ENCODE assay signal across 13 cellular contexts in genomic region chr1:201026234-201026633, GRCh38. TPM values are rescaled to one million over a fixed set of nuclear protein-coding genes. Genes with fewer than 3 reads are reported as not detected.
DNase-seq lines count a peak whose midpoint lies in the region; ATAC-seq, FAIRE-seq and TF ChIP-seq lines count a peak whose summit lies in the region.
"Had no signal": no experiment of that assay in that cellular context is flagged by ENCODE, and none has a peak within 500 bp of the region (broad histone marks: within the 10 kb centered on the region; RNA-seq: fewer than 3 reads in every experiment).

No MANE protein-coding gene starts in this region.

- peak overlapping the region; percentile 22 for H3K27ac ChIP-seq in GM12878 (ENCODE audit: control insufficient read depth, insufficient read depth)

- peaks cover 50% of the 10 kb centered on the region for H3K4me1 Mint-ChIP-seq in activated CD8-positive, alpha-beta memory T cell treated with anti-CD3 and anti-CD28 coated beads, Interleukin-2, amount 10 ng/mL, durations not matched to agents 7 days and 5 days
- peaks cover 51% of the 10 kb centered on the region for H3K4me1 Mint-ChIP-seq in stimulated activated memory B cell treated with anti-CD40 and anti-IgM and Interleukin-4, amounts not matched to agents 10 μg/mL and 1 μg/mL and 100 μg/mL, for 72 hours
- H3K4me1 Mint-ChIP-seq in immature natural killer cell: peaks cover 22 to 30% of the 10 kb centered on the region in 2 donors

- TF ChIP-seq RAD21 in GM12878 (IDR thresholded peaks at IDR 0.05; ENCODE audit: insufficient read depth, low read depth, low read length): no peak

- POLR2A ChIA-PET in GM12878 (lab: Charles Lee): interaction anchor here (1.0 to 2.6 kb wide), 13 partner anchors 8 to 404 kb away, joined by 3 to 26 read pairs (median 5); partner anchors contain the start of gene DDX59

- peak overlapping the region; percentile 69 for H3K4me3 Mint-ChIP-seq in activated CD8-positive, alpha-beta memory T cell treated with anti-CD3 and anti-CD28 coated beads, Interleukin-2, amount 10 ng/mL, durations not matched to agents 7 days and 5 days
- H3K4me3 Mint-ChIP-seq in stimulated activated memory B cell treated with anti-CD40 and anti-IgM and Interleukin-4, amounts not matched to agents 10 μg/mL and 1 μg/mL and 100 μg/mL, for 72 hours: no peak overlapping the region
- H3K4me3 Mint-ChIP-seq in immature natural killer cell: no peak overlapping the region
- H3K4me3 Mint-ChIP-seq: effector memory CD8-positive, alpha-beta T cell had no signal

- CTCF ChIA-PET in activated CD8-positive, alpha-beta memory T cell treated with anti-CD3 and anti-CD28 coated beads, Interleukin-2, amount 10 ng/mL, durations not matched to agents 7 days and 5 days (lab: Charles Lee): interaction anchor here (0.6 to 11.9 kb wide), 13 partner anchors 9 to 405 kb away, joined by 3 to 146 read pairs (median 5); no protein-coding TSS in a partner anchor
- CTCF ChIA-PET in GM12878 (lab: Yijun Ruan, JAX): interaction anchor here (0.6 to 16.7 kb wide), 18 partner anchors 11 to 464 kb away, joined by 3 to 250 read pairs (median 7); no protein-coding TSS in a partner anchor

- in situ Hi-C loops in GM12878 (cut with MboI) (no loop called here), ACHN (cut with HindIII; ENCODE audit: low pct_ligation_motif_present, low pct_unique_long_range_greater_than_20kb, low sequenced_read_pairs) (no loop called here)

- H3K9me3 Mint-ChIP-seq in activated CD8-positive, alpha-beta memory T cell treated with anti-CD3 and anti-CD28 coated beads, Interleukin-2, amount 10 ng/mL, durations not matched to agents 7 days and 5 days (ENCODE audit: low read depth): no peaks in the 10 kb centered on the region
- no peaks in the 10 kb centered on the region for H3K9me3 Mint-ChIP-seq in stimulated activated memory B cell treated with anti-CD40 and anti-IgM and Interleukin-4, amounts not matched to agents 10 μg/mL and 1 μg/mL and 100 μg/mL, for 72 hours
- H3K9me3 Mint-ChIP-seq in immature natural killer cell: no peaks in the 10 kb centered on the region
- H3K9me3 Mint-ChIP-seq: effector memory CD8-positive, alpha-beta T cell had no signal

- H2AFZ ChIP-seq in GM12878 (ENCODE audit: control insufficient read depth, low read depth, low read length): no peak overlapping the region

- intact Hi-C loops in GM12878 (cut with micrococcal nuclease; ENCODE audit: unreplicated experiment): no loop called here

- TF ChIP-seq CTCF in NB4 (IDR thresholded peaks at IDR 0.05; ENCODE audit: low read depth, low read length): no peak
- TF ChIP-seq CTCF in GM12878 (IDR thresholded peaks at IDR 0.05 in 2 of 3, conservative IDR thresholded peaks at IDR 0.05 in 1 of 3; ENCODE audit: control insufficient read depth in 2 of 3, extremely low read depth in 1 of 3, insufficient read depth in 1 of 3, low read depth in 3 of 3, low read length in 3 of 3): no peak

- peak overlapping the region; percentile 23 for H3K4me2 ChIP-seq in GM12878 (ENCODE audit: control insufficient read depth, insufficient read depth)

- 17% methylated on average over 3 of the region's 3 CpGs for WGBS in GM12878 (ENCODE audit: insufficient coverage, insufficient replicate concordance, low lambda C conversion rate, missing lambda C conversion rate)

- FAIRE-seq in GM12878 (lab: Jason Lieb, UNC): no peak

- RAD21 ChIA-PET in GM12878 (lab: Charles Lee; ENCODE audit: unreplicated experiment): interaction anchor here (0.7 to 15.8 kb wide), 14 partner anchors 10 to 467 kb away, joined by 3 to 239 read pairs (median 5); no protein-coding TSS in a partner anchor

- H3K4me3 ChIP-seq in NB4 (ENCODE audit: low read depth, low read length) (peak overlapping the region; percentile 16), GM12878 (no peak overlapping the region)
- H3K4me3 ChIP-seq: adrenal gland, skin epidermis had no signal

- no peaks in the 10 kb centered on the region for H4K20me1 ChIP-seq in GM12878 (ENCODE audit: control insufficient read depth, insufficient read depth)

- ATAC-seq in activated CD8-positive, alpha-beta memory T cell treated with anti-CD3 and anti-CD28 coated beads, Interleukin-2, amount 10 ng/mL, durations not matched to agents 7 days and 5 days: no peak
- ATAC-seq in GM12878 (no peak), SK-N-SH treated with all-trans-retinoic acid at 6 μM for 48 hours (no peak)
- ATAC-seq in stimulated activated memory B cell treated with anti-CD40 and anti-IgM and Interleukin-4, amounts not matched to agents 10 μg/mL and 1 μg/mL and 100 μg/mL, for 72 hours: no peak
- ATAC-seq: effector memory CD8-positive, alpha-beta T cell had no signal

- H3K27me3 Mint-ChIP-seq in activated CD8-positive, alpha-beta memory T cell treated with anti-CD3 and anti-CD28 coated beads, Interleukin-2, amount 10 ng/mL, durations not matched to agents 7 days and 5 days: no peaks in the 10 kb centered on the region
- no peaks in the 10 kb centered on the region for H3K27me3 Mint-ChIP-seq in stimulated activated memory B cell treated with anti-CD40 and anti-IgM and Interleukin-4, amounts not matched to agents 10 μg/mL and 1 μg/mL and 100 μg/mL, for 72 hours
- peaks cover 0 to 18% (median 5%) of the 10 kb centered on the region in 3 donors for H3K27me3 Mint-ChIP-seq in immature natural killer cell (ENCODE audit: low read depth in 3 of 3)
- H3K27me3 Mint-ChIP-seq: effector memory CD8-positive, alpha-beta T cell had no signal

- H3K4me1 ChIP-seq in GM12878 (ENCODE audit: control insufficient read depth, insufficient read depth, low read length): peaks cover 55% of the 10 kb centered on the region

- H3K36me3 ChIP-seq in GM12878 (ENCODE audit: control insufficient read depth in 2 of 2, insufficient read depth in 2 of 2, low read length in 1 of 2): no peaks in the 10 kb centered on the region
- H3K36me3 ChIP-seq: adrenal gland had no signal

- H3K9ac ChIP-seq in GM12878 (ENCODE audit: control insufficient read depth, insufficient read depth, low read length): no peak overlapping the region

- peaks cover 19% of the 10 kb centered on the region for H3K36me3 Mint-ChIP-seq in activated CD8-positive, alpha-beta memory T cell treated with anti-CD3 and anti-CD28 coated beads, Interleukin-2, amount 10 ng/mL, durations not matched to agents 7 days and 5 days
- no peaks in the 10 kb centered on the region for H3K36me3 Mint-ChIP-seq in stimulated activated memory B cell treated with anti-CD40 and anti-IgM and Interleukin-4, amounts not matched to agents 10 μg/mL and 1 μg/mL and 100 μg/mL, for 72 hours
- no peaks in the 10 kb centered on the region for H3K36me3 Mint-ChIP-seq in immature natural killer cell

- no peak for DNase-seq in activated CD8-positive, alpha-beta memory T cell treated with anti-CD3 and anti-CD28 coated beads, Interleukin-2, amount 10 ng/mL, durations not matched to agents 7 days and 5 days
- no peak for DNase-seq in activated CD8-positive, alpha-beta memory T cell treated with anti-CD3 and anti-CD28 coated beads for 24 hours
- DNase-seq in NB4 (ENCODE audit: low read depth): peak; percentile 46
- no peak for DNase-seq in GM12878 (ENCODE audit: low read depth, low spot score)
- DNase-seq in immature natural killer cell: no peak
- DNase-seq in ACHN: no peak
- DNase-seq: effector memory CD8-positive, alpha-beta T cell; NCI-H1694; NCI-H774 had no signal

- TF ChIP-seq POLR2A in NB4 (IDR thresholded peaks at IDR 0.05; ENCODE audit: extremely low read depth, insufficient read length) (no peak), GM12878 (IDR thresholded peaks at IDR 0.05; ENCODE audit: low read depth, low read length) (no peak)

- peak overlapping the region; percentile 84 for H3K27ac Mint-ChIP-seq in activated CD8-positive, alpha-beta memory T cell treated with anti-CD3 and anti-CD28 coated beads, Interleukin-2, amount 10 ng/mL, durations not matched to agents 7 days and 5 days
- H3K27ac Mint-ChIP-seq in stimulated activated memory B cell treated with anti-CD40 and anti-IgM and Interleukin-4, amounts not matched to agents 10 μg/mL and 1 μg/mL and 100 μg/mL, for 72 hours: peak overlapping the region; percentile 56
- no peak overlapping the region for H3K27ac Mint-ChIP-seq in immature natural killer cell

- SMC1A ChIA-PET in GM12878 (lab: Charles Lee; ENCODE audit: uncharacterized antibody, unreplicated experiment): interaction anchor here (0.7 to 10.3 kb wide), 21 partner anchors 8 to 405 kb away, joined by 3 to 91 read pairs (median 4); no protein-coding TSS in a partner anchor

- TF ChIP-seq EP300 in GM12878 (IDR thresholded peaks at IDR 0.05; ENCODE audit: borderline replicate concordance in 1 of 2, control insufficient read depth in 1 of 2, low read depth in 2 of 2, low read length in 2 of 2): no peak

- no peaks in the 10 kb centered on the region for H3K9me3 ChIP-seq in GM12878 (replicated peaks; ENCODE audit: control insufficient read depth, insufficient read depth, low read length)
- H3K9me3 ChIP-seq: adrenal gland had no signal

- H3K27me3 ChIP-seq in GM12878 (replicated peaks in 1 of 2; ENCODE audit: control insufficient read depth in 2 of 2, insufficient read depth in 2 of 2, low read length in 1 of 2): no peaks in the 10 kb centered on the region
- H3K27me3 ChIP-seq: adrenal gland had no signal

- BruUV-seq in GM12878 (replicated peaks; lab: Mats Ljungman, UMichigan): no TSS peak

- peaks cover 20% of the 10 kb centered on the region for H3K79me2 ChIP-seq in GM12878 (ENCODE audit: control insufficient read depth, insufficient read depth, low read length)

TF ChIP-seq in SK-N-SH treated with all-trans-retinoic acid at 6 μM for 48 hours, 23 proteins besides CTCF, POLR2A, EP300 and RAD21 (continues in another document):
- no peak for TF ChIP-seq ZFP30 (CRISPR knock-in tag; IDR thresholded peaks at IDR 0.05)
- TF ChIP-seq ARNTL (CRISPR knock-in tag; IDR thresholded peaks at IDR 0.05; ENCODE audit: borderline replicate concordance, low read depth): no peak

RNA-seq across cellular contexts. Expression of gene KIF21B, which starts 2.7 kb away (rescaled TPM):
- 100 to 1,000 TPM; 102 to 155 TPM for total RNA-seq in activated CD8-positive, alpha-beta memory T cell treated with anti-CD3 and anti-CD28 coated beads, Interleukin-2, amount 10 ng/mL, durations not matched to agents 7 days and 5 days
- total RNA-seq in GM12878 (2013; cell fraction: nucleolus; rRNA removed): 52.3 and 59.4 TPM in 2 replicates
- total RNA-seq in GM12878 (2014; rRNA removed) (22.2 and 24.9 TPM in 2 replicates), GM12878 (2014; rRNA removed; fragmentation: Illumina TruSeq; extraction: Trizol) (13.5 and 16.1 TPM in 2 replicates), GM12878 (2021) (44.4 and 47.7 TPM in 2 replicates)
- polyA plus RNA-seq in GM12878 (2011; ENCODE audit: low read depth): 4.4 TPM
- polyA plus RNA-seq in GM12878 (2011; rRNA removed) (6.2 and 9.2 TPM in 2 replicates), GM12878 (2014; fragmentation: Illumina TruSeq; extraction: Trizol) (13.1 and 24.3 TPM in 2 replicates), GM12878 (2014; fragmentation: Nextera tagmentation; extraction: Ambion mirVana) (1 to 10 TPM; 2.3 to 2.9 TPM), GM12878 (2014; rRNA removed) (33.3 and 36.8 TPM in 2 replicates), GM12878 (2016; fragmentation: Nextera tagmentation; extraction: Ambion mirVana) (1 to 10 TPM; 4.4 to 5.2 TPM), immature natural killer cell (1 to 10 TPM; 1.6 to 9.1 (median 2.9) TPM)
- polyA plus RNA-seq in GM12878 (2011; cell fraction: cytosol; rRNA removed): 14.5 and 16.7 TPM in 2 replicates
- 55.4 and 74.8 TPM in 2 replicates for polyA plus RNA-seq in GM12878 (2011; cell fraction: nucleus; rRNA removed)
- 8.4 and 9.0 TPM in 2 replicates for polyA plus RNA-seq in GM12878 (2012)
- polyA minus RNA-seq in GM12878 (2011; rRNA and poly(A)+ RNA removed): 18.2 and 29.6 TPM in 2 replicates
- 11.2 and 11.9 TPM in 2 replicates for polyA minus RNA-seq in GM12878 (2011; cell fraction: cytosol; rRNA and poly(A)+ RNA removed)
- polyA minus RNA-seq in GM12878 (2011; cell fraction: nucleus; rRNA and poly(A)+ RNA removed): 21.9 and 39.5 TPM in 2 replicates

Comparison
In these comparisons a context has a peak if more than half of its experiments do, and no peak if none do; other contexts are left out.
1. H3K27ac Mint-ChIP-seq: peak in activated CD8-positive, alpha-beta memory T cell treated with anti-CD3 and anti-CD28 coated beads, Interleukin-2, amount 10 ng/mL, durations not matched to agents 7 days and 5 days (single experiment) and stimulated activated memory B cell treated with anti-CD40 and anti-IgM and Interleukin-4, amounts not matched to agents 10 μg/mL and 1 μg/mL and 100 μg/mL, for 72 hours (single experiment); none in immature natural killer cell (0 of 6).